ENCODE assay signal across 14 cellular contexts in the genomic region with DNA sequence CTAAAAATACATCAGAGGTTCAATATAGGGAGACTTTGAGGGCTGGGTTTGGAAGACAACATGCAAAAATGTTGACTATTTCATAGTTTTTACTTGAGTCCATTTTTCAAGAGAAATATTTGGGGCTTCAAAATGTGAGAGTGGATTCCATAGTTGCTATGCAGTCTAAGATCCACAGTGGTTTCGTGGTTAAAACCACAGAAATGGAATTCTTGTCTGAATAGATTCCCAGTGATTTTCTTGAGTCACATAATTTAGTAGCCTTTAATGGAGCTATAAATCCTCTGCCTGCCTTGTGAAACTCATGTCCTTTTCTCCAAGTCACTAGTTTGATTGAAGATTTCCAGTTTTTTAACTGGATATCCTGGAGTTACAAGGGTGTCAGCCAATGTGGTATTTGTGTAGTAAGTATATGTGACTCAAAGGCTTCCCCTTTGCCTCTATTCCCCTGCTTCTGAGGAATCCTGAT.
DNase-seq lines count a peak whose midpoint lies in the region; ATAC-seq, FAIRE-seq and TF ChIP-seq lines count a peak whose summit lies in the region.
"Had no signal": no experiment of that assay in that cellular context is flagged by ENCODE, and none has a peak within 500 bp of the region (broad histone marks: within the 10 kb centered on the region; RNA-seq: fewer than 3 reads in every experiment).

No MANE protein-coding gene starts in this region.

- H3K4me1 ChIP-seq in heart left ventricle, result peaks cover 0 to 20% (median 8%) of the 10 kb centered on the region in 12 donors

- no peak for TF ChIP-seq POLR2A in heart left ventricle (IDR thresholded peaks at IDR 0.05)

- no peak for TF ChIP-seq CTCF in choroid plexus epithelial cell (conservative IDR thresholded peaks at IDR 0.05; ENCODE audit: low read depth, low read length)
- no peak for TF ChIP-seq CTCF in D721Med (IDR thresholded peaks at IDR 0.05; ENCODE audit: insufficient read depth, missing control alignments)
- TF ChIP-seq CTCF in heart left ventricle (IDR thresholded peaks at IDR 0.05), result no peak

- H3K27ac ChIP-seq in heart left ventricle, result no peak overlapping the region
- H3K27ac ChIP-seq: VCaP had no signal

- ATAC-seq in heart left ventricle (no peak), HG03139 (IDR thresholded peaks at IDR 0.05; ENCODE audit: unreplicated experiment) (no peak)
- ATAC-seq: right cardiac atrium had no signal

- intact Hi-C loops in heart left ventricle (cut with DNase I), result loop anchor here in 1 of 10 donors (10.0 kb wide), 1 partner anchor 249 kb away; no protein-coding TSS in a partner anchor

- WGBS in heart left ventricle, 4 donors, result 90 to 95% (median 93%) methylated on average over 1 of the region's 1 CpG

- no peaks in the 10 kb centered on the region for H3K27me3 ChIP-seq in heart left ventricle

- DNase-seq in Daoy (ENCODE audit: low read depth) (peak; percentile 79), RCC 7860 (ENCODE audit: low spot score) (peak; percentile 100), choroid plexus epithelial cell (ENCODE audit: low read depth) (peak; percentile 96), myocyte (ENCODE audit: low read depth) (peak; percentile 93), D721Med (ENCODE audit: insufficient read length, low spot score) (no peak), heart left ventricle (no peak), RKO (ENCODE audit: low spot score) (no peak)
- DNase-seq: activated T-cell treated with anti-CD3 and anti-CD28 coated beads, Interleukin-2, amount 50 U/mL, for 1 hour; DND-41; NCI-H1694; OCI-M1; right cardiac atrium had no signal

- FAIRE-seq in RCC 7860 (lab: Jason Lieb, UNC), result peak; percentile 100
- FAIRE-seq in D721Med (lab: Jason Lieb, UNC), result no peak

- H3K4me3 ChIP-seq in choroid plexus epithelial cell (ENCODE audit: low read depth, low read length) (no peak overlapping the region), heart left ventricle (no peak overlapping the region)

- H3K36me3 ChIP-seq in heart left ventricle, result no peaks in the 10 kb centered on the region

- peaks cover 0 to 2% (median 0%) of the 10 kb centered on the region in 12 donors for H3K9me3 ChIP-seq in heart left ventricle

Comparison
In these comparisons a context has a peak if more than half of its experiments do, and no peak if none do; other contexts are left out.
1. DNase-seq: peak in Daoy (single experiment), RCC 7860 (single experiment), choroid plexus epithelial cell (single experiment) and myocyte (single experiment); none in D721Med (single experiment), heart left ventricle (0 of 5) and RKO (single experiment).